ENCODE assay signal across 14 cellular contexts in the genomic region with DNA sequence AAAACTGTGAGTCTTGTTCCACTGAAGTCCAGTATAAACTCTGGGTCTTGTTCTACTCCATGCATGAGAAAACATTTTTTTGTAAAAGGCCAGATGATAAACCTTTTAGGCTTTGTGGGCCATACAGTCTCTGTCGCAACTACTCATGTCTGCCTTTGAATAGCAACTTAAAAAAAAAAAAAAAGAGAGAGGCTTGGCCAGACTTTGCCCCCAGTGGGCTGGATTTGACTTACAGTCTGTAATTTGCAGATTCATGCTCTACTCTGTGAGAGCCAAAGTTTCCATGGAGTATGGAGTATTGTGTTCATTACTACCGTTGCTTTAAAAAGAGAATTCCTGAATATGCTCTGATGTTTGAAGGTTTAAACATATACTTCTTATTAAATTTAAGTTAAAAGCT.
DNase-seq lines count a peak whose midpoint lies in the region; ATAC-seq and TF ChIP-seq lines count a peak whose summit lies in the region.
"Had no signal": no experiment of that assay in that cellular context is flagged by ENCODE, and none has a peak within 500 bp of the region (broad histone marks: within the 10 kb centered on the region; RNA-seq: fewer than 3 reads in every experiment).

No MANE protein-coding gene starts in this region.

- H3K4me1 ChIP-seq in endodermal cell (ENCODE audit: control insufficient read depth, insufficient read depth, low read length): no peaks in the 10 kb centered on the region
- no peaks in the 10 kb centered on the region for H3K4me1 ChIP-seq in aorta (ENCODE audit: control insufficient read depth in 1 of 2, insufficient read depth in 2 of 2, low read length in 2 of 2)
- no peaks in the 10 kb centered on the region for H3K4me1 ChIP-seq in adrenal gland (replicated peaks in 1 of 2)

- H3K27me3 Mint-ChIP-seq in endodermal cell (ENCODE audit: insufficient read depth): no peaks in the 10 kb centered on the region

- H3K36me3 Mint-ChIP-seq in endodermal cell (ENCODE audit: low read depth): no peaks in the 10 kb centered on the region

- H3K4me3 Mint-ChIP-seq in endodermal cell: no peak overlapping the region

- no peaks in the 10 kb centered on the region for H3K4me1 Mint-ChIP-seq in endodermal cell

- peak; percentile 60 for ATAC-seq in aorta (ENCODE audit: low FRiP score)
- no peak for ATAC-seq in HG03045 (IDR thresholded peaks at IDR 0.05; ENCODE audit: unreplicated experiment)

- H3K27me3 ChIP-seq in endodermal cell (ENCODE audit: control insufficient read depth, insufficient read depth, low read length, poor library complexity, severe bottlenecking) (no peaks in the 10 kb centered on the region), aorta (ENCODE audit: control insufficient read depth in 1 of 2, insufficient read depth in 2 of 2, low read length in 1 of 2) (no peaks in the 10 kb centered on the region), adrenal gland (no peaks in the 10 kb centered on the region)

- no peak overlapping the region for H3K27ac Mint-ChIP-seq in endodermal cell

- peak; percentile 25 for DNase-seq in NCI-H82 (lab: John Stamatoyannopoulos, UW)
- DNase-seq in NCI-H82 treated with DMSO at 0.1 percent for 48 hours (lab: John Stamatoyannopoulos, UW; ENCODE audit: unreplicated experiment): no peak
- peak; percentile 58 for DNase-seq in endodermal cell
- peak; percentile 9 for DNase-seq in left kidney (ENCODE audit: low read depth, low spot score)
- DNase-seq in aorta: no peak
- no peak for DNase-seq in adrenal gland
- DNase-seq in SKM-1 (lab: John Stamatoyannopoulos, UW; ENCODE audit: unreplicated experiment): no peak
- DNase-seq: anterior cingulate cortex; effector CD4-positive, alpha-beta T cell; NCI-H510A; nucleus accumbens; stimulated activated CD4-positive, alpha-beta T cell treated with anti-CD3 and anti-CD28 coated beads, Interleukin-15, amount 100 ng/mL, for 24 hours; T1000 had no signal

- H3K9me3 ChIP-seq in endodermal cell (ENCODE audit: control insufficient read depth, low read length) (no peaks in the 10 kb centered on the region), aorta (ENCODE audit: control insufficient read depth, low read length) (no peaks in the 10 kb centered on the region), adrenal gland (replicated peaks in 1 of 3) (no peaks in the 10 kb centered on the region)

- H3K27ac ChIP-seq in endodermal cell (ENCODE audit: low read depth, low read length): no peak overlapping the region
- H3K27ac ChIP-seq in aorta (ENCODE audit: low read depth in 1 of 2, low read length in 2 of 2): no peak overlapping the region
- no peak overlapping the region for H3K27ac ChIP-seq in adrenal gland

- intact Hi-C loops in aorta (cut with DNase I): no loop called here
- intact Hi-C loops in adrenal gland (cut with DNase I): no loop called here

- 93 to 100% methylated on average over 1 of the region's 2 CpGs for WGBS in endodermal cell (ENCODE audit: insufficient coverage in 1 of 2, insufficient read length in 1 of 2), 2 experiments
- WGBS in aorta, 2 donors: 51 to 54% methylated on average over 2 of the region's 2 CpGs
- 77 to 92% (median 86%) methylated on average over 2 of the region's 2 CpGs for WGBS in adrenal gland, 4 donors

- H3K4me3 ChIP-seq in endodermal cell (ENCODE audit: low read length) (no peak overlapping the region), aorta (ENCODE audit: low read length in 2 of 2) (no peak overlapping the region), adrenal gland (no peak overlapping the region)

- TF ChIP-seq POLR2A in adrenal gland (IDR thresholded peaks at IDR 0.05): no peak

- TF ChIP-seq CTCF in endodermal cell (conservative IDR thresholded peaks at IDR 0.05) (peak; percentile 56), adrenal gland (IDR thresholded peaks at IDR 0.05) (no peak)

- H3K9me3 Mint-ChIP-seq in endodermal cell: no peaks in the 10 kb centered on the region

- no peak overlapping the region for H3K9ac ChIP-seq in endodermal cell (ENCODE audit: extremely low read depth, low read length, poor library complexity, severe bottlenecking)

- H3K36me3 ChIP-seq in endodermal cell (ENCODE audit: control insufficient read depth, insufficient read depth, low read length) (no peaks in the 10 kb centered on the region), aorta (ENCODE audit: control insufficient read depth in 1 of 2, insufficient read depth in 2 of 2, low read length in 1 of 2) (no peaks in the 10 kb centered on the region), adrenal gland (replicated peaks in 1 of 2) (no peaks in the 10 kb centered on the region)

Comparison
In these comparisons a context has a peak if more than half of its experiments do, and no peak if none do; other contexts are left out.
1. DNase-seq: peak in NCI-H82 (single experiment), endodermal cell (single experiment) and left kidney (single experiment); none in NCI-H82 treated with DMSO at 0.1 percent for 48 hours (single experiment), aorta (0 of 2), adrenal gland (0 of 7) and SKM-1 (single experiment).